12 cellular contexts compared by ENCODE assay signal in the genomic region with DNA sequence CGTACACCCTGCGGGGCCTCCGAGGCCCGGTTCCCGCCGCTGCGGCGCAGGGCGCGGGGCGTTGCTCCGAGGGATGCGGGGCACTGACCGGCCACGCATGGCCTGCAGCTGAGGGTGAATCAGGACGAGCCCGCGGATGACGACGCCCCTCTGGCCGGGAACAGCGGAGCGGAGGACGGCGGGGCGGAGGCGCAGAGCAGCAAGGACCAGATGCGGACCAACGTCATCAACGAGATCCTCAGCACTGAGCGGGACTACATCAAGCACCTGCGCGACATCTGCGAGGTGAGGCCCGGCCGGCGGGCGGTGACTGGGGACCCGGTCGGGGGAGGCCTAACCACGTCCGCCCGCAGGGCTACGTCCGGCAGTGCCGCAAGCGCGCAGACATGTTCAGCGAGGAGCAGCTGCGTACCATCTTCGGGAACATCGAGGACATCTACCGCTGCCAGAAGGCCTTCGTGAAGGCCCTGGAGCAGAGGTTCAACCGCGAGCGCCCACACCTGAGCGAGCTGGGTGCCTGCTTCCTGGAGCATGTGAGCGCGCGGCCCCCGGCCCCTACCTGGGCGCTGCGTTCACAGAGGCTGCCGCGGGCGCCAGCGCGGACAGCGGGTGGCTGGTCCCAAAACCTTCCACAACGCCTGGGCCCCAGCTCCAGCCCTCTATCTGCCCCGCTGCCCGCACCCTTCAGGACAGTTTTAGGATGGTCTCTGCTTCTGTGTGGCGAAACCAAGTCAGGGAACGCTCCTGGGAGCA. TPM values are rescaled to one million over a fixed set of nuclear protein-coding genes. Genes with fewer than 3 reads are reported as not detected.
A peak's percentile ranks its signal among the peaks of the same experiment; 100 is the strongest.
DNase-seq lines count a peak whose midpoint lies in the region; ATAC-seq and TF ChIP-seq lines count a peak whose summit lies in the region.
"Had no signal": no experiment of that assay in that cellular context is flagged by ENCODE, and none has a peak within 500 bp of the region (broad histone marks: within the 10 kb centered on the region; RNA-seq: fewer than 3 reads in every experiment).

No MANE protein-coding gene starts in this region.

- no peak overlapping the region for H2AFZ ChIP-seq in H9 (ENCODE audit: low read length)

- H3K36me3 ChIP-seq in endodermal cell (ENCODE audit: control insufficient read depth, insufficient read depth, low read length), result peaks cover 29% of the 10 kb centered on the region
- H3K36me3 ChIP-seq in skeletal muscle tissue (ENCODE audit: control insufficient read depth in 3 of 3, insufficient read depth in 3 of 3, low read length in 3 of 3), result peaks cover 0 to 3% (median 2%) of the 10 kb centered on the region in 3 donors
- H3K36me3 ChIP-seq: cardiac muscle cell had no signal

- DNase-seq in GM13977 (ENCODE audit: low spot score), result peak; percentile 67
- DNase-seq in activated CD4-positive, alpha-beta memory T cell treated with anti-CD3 and anti-CD28 coated beads, Interleukin-2, amount 10 ng/mL, durations not matched to agents 7 days and 5 days, result peak; percentile 47
- peak; percentile 44 for DNase-seq in endodermal cell
- DNase-seq in H9, result no peak
- DNase-seq in HuH-7.5 (ENCODE audit: low spot score), result no peak
- DNase-seq: activated CD4-positive, CD25-positive, alpha-beta regulatory T cell treated with anti-CD3 and anti-CD28 coated beads, Interleukin-2, amount 50 U/mL, for 72 hours; NCI-H2081 had no signal

- H3K9me3 Mint-ChIP-seq in activated CD4-positive, alpha-beta memory T cell treated with anti-CD3 and anti-CD28 coated beads, Interleukin-2, amount 10 ng/mL, durations not matched to agents 7 days and 5 days, result no peaks in the 10 kb centered on the region
- H3K9me3 Mint-ChIP-seq in endodermal cell, result no peaks in the 10 kb centered on the region
- H3K9me3 Mint-ChIP-seq in H9, result no peaks in the 10 kb centered on the region; a peak in 1 of 5 replicates
- H3K9me3 Mint-ChIP-seq: neural crest cell had no signal

- H3K27me3 ChIP-seq in endodermal cell (ENCODE audit: control insufficient read depth, insufficient read depth, low read length, poor library complexity, severe bottlenecking) (no peaks in the 10 kb centered on the region), skeletal muscle tissue (ENCODE audit: control insufficient read depth in 3 of 3, insufficient read depth in 3 of 3, low read length in 3 of 3) (peaks cover 0 to 4% (median 0%) of the 10 kb centered on the region in 3 donors), H9 (ENCODE audit: insufficient read depth, low read length) (no peaks in the 10 kb centered on the region; the same call in 1 of the 2 replicates)
- H3K27me3 ChIP-seq: cardiac muscle cell had no signal

- POLR2A ChIA-PET in activated CD4-positive, alpha-beta memory T cell treated with anti-CD3 and anti-CD28 coated beads, Interleukin-2, amount 10 ng/mL, durations not matched to agents 7 days and 5 days (lab: Charles Lee), result interaction anchor here (1.0 to 1.6 kb wide), 3 partner anchors 11 to 453 kb away, joined by 3 to 5 read pairs (median 3); no protein-coding TSS in a partner anchor

- no peak overlapping the region for H2AK5ac ChIP-seq in H9 (ENCODE audit: insufficient read length, low read length)

- no peak overlapping the region for H2BK12ac ChIP-seq in H9 (ENCODE audit: insufficient read length, low read depth, low read length)

- H2BK15ac ChIP-seq in H9 (ENCODE audit: low read depth, low read length), result no peak overlapping the region

- no peak overlapping the region for H3K27ac Mint-ChIP-seq in activated CD4-positive, alpha-beta memory T cell treated with anti-CD3 and anti-CD28 coated beads, Interleukin-2, amount 10 ng/mL, durations not matched to agents 7 days and 5 days
- no peak overlapping the region for H3K27ac Mint-ChIP-seq in endodermal cell
- no peak overlapping the region for H3K27ac Mint-ChIP-seq in H9

- H4K5ac ChIP-seq in H9 (ENCODE audit: insufficient read length, low read depth, low read length), result no peak overlapping the region

- peaks cover 2% of the 10 kb centered on the region for H4K20me1 ChIP-seq in H9 (ENCODE audit: control insufficient read depth, insufficient read depth, insufficient read length)

- H3K4me1 ChIP-seq in endodermal cell (ENCODE audit: control insufficient read depth, insufficient read depth, low read length), result peaks cover 14% of the 10 kb centered on the region
- peaks cover 21 to 65% (median 44%) of the 10 kb centered on the region in 3 donors for H3K4me1 ChIP-seq in skeletal muscle tissue (ENCODE audit: control insufficient read depth in 3 of 3, insufficient read depth in 3 of 3, low read length in 3 of 3)
- no peaks in the 10 kb centered on the region for H3K4me1 ChIP-seq in H9 (ENCODE audit: insufficient read depth, low read length)

- H3T11ph ChIP-seq in H9 (ENCODE audit: low read length), result no peak overlapping the region

- H3K56ac ChIP-seq in H9 (ENCODE audit: insufficient read length, low read depth, low read length), result no peak overlapping the region

- WGBS in endodermal cell (ENCODE audit: insufficient coverage in 1 of 2, insufficient read length in 1 of 2), 2 experiments, result 96 to 98% methylated on average over 58 to 75 of the region's 75 CpGs
- no CpG with 5 or more reads among the region's 75 CpGs for WGBS in H9 (ENCODE audit: extremely low coverage, insufficient read length, low lambda C conversion rate)

- H3K4me3 ChIP-seq in endodermal cell (ENCODE audit: low read length) (no peak overlapping the region), skeletal muscle tissue (ENCODE audit: low read length in 3 of 3) (peak overlapping the region in 2 of 3 donors; percentile 14 to 29)
- H3K4me3 ChIP-seq: cardiac muscle cell had no signal

- H4K8ac ChIP-seq in H9 (replicated peaks; ENCODE audit: insufficient read length, low read depth, low read length), result no peak overlapping the region

- no peak overlapping the region for H3K4me2 ChIP-seq in H9 (ENCODE audit: insufficient read depth, insufficient read length, low read length)

- H2BK120ac ChIP-seq in H9 (ENCODE audit: low read depth, low read length, poor library complexity, severe bottlenecking), result no peak overlapping the region

- no peak overlapping the region for H3K23ac ChIP-seq in H9 (ENCODE audit: insufficient read length, low read depth, low read length)

- no peaks in the 10 kb centered on the region for H3K79me1 ChIP-seq in H9 (ENCODE audit: insufficient read depth, low read depth, low read length, poor library complexity, severe bottlenecking)

- TF ChIP-seq CTCF in GM13977 (IDR thresholded peaks at IDR 0.05; ENCODE audit: extremely low read depth, insufficient read depth, missing control alignments), result no peak
- no peak for TF ChIP-seq CTCF in endodermal cell (conservative IDR thresholded peaks at IDR 0.05)
- TF ChIP-seq CTCF in H9 (conservative IDR thresholded peaks at IDR 0.05), result no peak

- H3K9ac ChIP-seq in endodermal cell (ENCODE audit: extremely low read depth, low read length, poor library complexity, severe bottlenecking) (no peak overlapping the region), skeletal muscle tissue (ENCODE audit: low read depth in 1 of 3, low read length in 3 of 3) (peak overlapping the region in 1 of 3 donors; percentile 33), H9 (ENCODE audit: extremely low read depth, insufficient read length, low read length) (no peak overlapping the region)

- H3K79me2 ChIP-seq in H9 (ENCODE audit: insufficient read depth, low read length), result no peaks in the 10 kb centered on the region

- H3K18ac ChIP-seq in H9 (ENCODE audit: insufficient read length, low read depth, low read length), result no peak overlapping the region

- H3K27me3 Mint-ChIP-seq in activated CD4-positive, alpha-beta memory T cell treated with anti-CD3 and anti-CD28 coated beads, Interleukin-2, amount 10 ng/mL, durations not matched to agents 7 days and 5 days, result peaks cover 25% of the 10 kb centered on the region
- peaks cover 22% of the 10 kb centered on the region for H3K27me3 Mint-ChIP-seq in endodermal cell (ENCODE audit: insufficient read depth)
- H3K27me3 Mint-ChIP-seq in H9 (ENCODE audit: low read depth), result peaks cover 18% of the 10 kb centered on the region

- in situ Hi-C loops in GM13977 (cut with MboI; ENCODE audit: low pct_unique_long_range_greater_than_20kb, low sequenced_read_pairs, unreplicated experiment), result no loop called here

- no peak overlapping the region for H4K91ac ChIP-seq in H9 (ENCODE audit: insufficient read length, low read depth, low read length)

- CTCF ChIA-PET in activated CD4-positive, alpha-beta memory T cell treated with anti-CD3 and anti-CD28 coated beads, Interleukin-2, amount 10 ng/mL, durations not matched to agents 7 days and 5 days (lab: Charles Lee), result interaction anchor here (1.1 to 2.1 kb wide), 2 partner anchors 43 to 243 kb away, joined by 3 to 5 read pairs; no protein-coding TSS in a partner anchor

- peak overlapping the region; percentile 21 for H3K4me3 Mint-ChIP-seq in activated CD4-positive, alpha-beta memory T cell treated with anti-CD3 and anti-CD28 coated beads, Interleukin-2, amount 10 ng/mL, durations not matched to agents 7 days and 5 days
- H3K4me3 Mint-ChIP-seq in endodermal cell (no peak overlapping the region), H9 (no peak overlapping the region)

- no peaks in the 10 kb centered on the region for H3K9me3 ChIP-seq in endodermal cell (ENCODE audit: control insufficient read depth, low read length)
- no peaks in the 10 kb centered on the region for H3K9me3 ChIP-seq in skeletal muscle tissue (ENCODE audit: control insufficient read depth in 3 of 3, low read length in 3 of 3)
- no peaks in the 10 kb centered on the region for H3K9me3 ChIP-seq in H9 (ENCODE audit: control insufficient read depth, low read depth, low read length)

- H3K4ac ChIP-seq in H9 (ENCODE audit: low read depth, low read length), result no peak overlapping the region

- H3K23me2 ChIP-seq in H9 (ENCODE audit: insufficient read length, low read depth, low read length, poor library complexity, severe bottlenecking), result peaks cover 3% of the 10 kb centered on the region

- ATAC-seq in GM21786 (IDR thresholded peaks at IDR 0.05; ENCODE audit: unreplicated experiment) (no peak), HG02642 (IDR thresholded peaks at IDR 0.05; ENCODE audit: poor library complexity, unreplicated experiment) (no peak)

- no peak overlapping the region for H3K14ac ChIP-seq in H9 (ENCODE audit: insufficient read depth, low read length)

- H3K27ac ChIP-seq in endodermal cell (ENCODE audit: low read depth, low read length) (no peak overlapping the region), skeletal muscle tissue (ENCODE audit: low read depth, low read length) (no peak overlapping the region), H9 (ENCODE audit: insufficient read length, low read depth, low read length) (no peak overlapping the region)
- H3K27ac ChIP-seq: cardiac muscle cell had no signal

- H2BK5ac ChIP-seq in H9 (ENCODE audit: insufficient read length, low read length), result no peak overlapping the region

- no peaks in the 10 kb centered on the region for H3K36me3 Mint-ChIP-seq in activated CD4-positive, alpha-beta memory T cell treated with anti-CD3 and anti-CD28 coated beads, Interleukin-2, amount 10 ng/mL, durations not matched to agents 7 days and 5 days (ENCODE audit: low read depth)
- H3K36me3 Mint-ChIP-seq in endodermal cell (ENCODE audit: low read depth) (peaks cover 9% of the 10 kb centered on the region), H9 (ENCODE audit: insufficient read depth in 1 of 3, low read depth in 3 of 3) (peaks cover 0 to 4% (median 2%) of the 10 kb centered on the region in 3 experiments; a peak in 3 of 7 replicates)

- peaks cover 28% of the 10 kb centered on the region for H3K4me1 Mint-ChIP-seq in activated CD4-positive, alpha-beta memory T cell treated with anti-CD3 and anti-CD28 coated beads, Interleukin-2, amount 10 ng/mL, durations not matched to agents 7 days and 5 days
- H3K4me1 Mint-ChIP-seq in endodermal cell (peaks cover 9% of the 10 kb centered on the region), H9 (peaks cover 9% of the 10 kb centered on the region in 2 experiments)

- H2BK20ac ChIP-seq in H9 (ENCODE audit: low read depth, low read length, poor library complexity, severe bottlenecking), result no peak overlapping the region

RNA-seq across cellular contexts. Expression of a gene that starts 53.2 kb away (rescaled TPM):
- 10 to 100 TPM; 44.4 to 44.5 TPM for total RNA-seq in activated CD4-positive, alpha-beta memory T cell treated with anti-CD3 and anti-CD28 coated beads, Interleukin-2, amount 10 ng/mL, durations not matched to agents 7 days and 5 days
- total RNA-seq in endodermal cell (10 to 100 TPM; 77.5 to 77.6 TPM), skeletal muscle tissue (57.4 TPM), H9 (2021) (75.1 and 81.4 TPM in 2 replicates)
- 115 TPM for polyA plus RNA-seq in endodermal cell (2013, experiment 1 of 2)
- polyA plus RNA-seq in endodermal cell (2013, experiment 2 of 2), result 105 TPM

Comparison
In these comparisons a context has a peak if more than half of its experiments do, and no peak if none do; other contexts are left out.
1. DNase-seq: peak in GM13977 (single experiment), activated CD4-positive, alpha-beta memory T cell treated with anti-CD3 and anti-CD28 coated beads, Interleukin-2, amount 10 ng/mL, durations not matched to agents 7 days and 5 days (single experiment) and endodermal cell (single experiment); none in H9 (single experiment) and HuH-7.5 (single experiment).